Comparison of ENCODE assay signal across 1 cellular context in genomic region chr21:44664691-44665090, GRCh38.
TF ChIP-seq lines count a peak whose summit lies in the region.

No MANE protein-coding gene starts in this region.

TF ChIP-seq in H1, 55 proteins besides CTCF, POLR2A, EP300 and RAD21:
- no peak for TF ChIP-seq SP1 (IDR thresholded peaks at IDR 0.05; ENCODE audit: low read depth, low read length)
- no peak for TF ChIP-seq BACH1 (IDR thresholded peaks at IDR 0.05; ENCODE audit: low read length)
- no peak for TF ChIP-seq RBBP5 (IDR thresholded peaks at IDR 0.05; ENCODE audit: borderline replicate concordance, low read depth, low read length)
- TF ChIP-seq TEAD4 (IDR thresholded peaks at IDR 0.05; ENCODE audit: low read depth, low read length), result no peak
- no peak for TF ChIP-seq GTF2F1 (IDR thresholded peaks at IDR 0.05; ENCODE audit: borderline replicate concordance, low read depth, low read length)
- TF ChIP-seq USF2 (IDR thresholded peaks at IDR 0.05; ENCODE audit: low read length), result no peak
- TF ChIP-seq POU5F1 (IDR thresholded peaks at IDR 0.05; ENCODE audit: low read depth, low read length), result no peak
- TF ChIP-seq SIN3A (conservative IDR thresholded peaks at IDR 0.05 in 1 of 2, IDR thresholded peaks at IDR 0.05 in 1 of 2; ENCODE audit: low read depth in 1 of 2, low read length in 2 of 2), result no peak
- TF ChIP-seq CREB1 (IDR thresholded peaks at IDR 0.05), result no peak
TF ChIP-seq in H1: peak in this region for 0.
